17 cellular contexts compared by ENCODE assay signal in the genomic region with DNA sequence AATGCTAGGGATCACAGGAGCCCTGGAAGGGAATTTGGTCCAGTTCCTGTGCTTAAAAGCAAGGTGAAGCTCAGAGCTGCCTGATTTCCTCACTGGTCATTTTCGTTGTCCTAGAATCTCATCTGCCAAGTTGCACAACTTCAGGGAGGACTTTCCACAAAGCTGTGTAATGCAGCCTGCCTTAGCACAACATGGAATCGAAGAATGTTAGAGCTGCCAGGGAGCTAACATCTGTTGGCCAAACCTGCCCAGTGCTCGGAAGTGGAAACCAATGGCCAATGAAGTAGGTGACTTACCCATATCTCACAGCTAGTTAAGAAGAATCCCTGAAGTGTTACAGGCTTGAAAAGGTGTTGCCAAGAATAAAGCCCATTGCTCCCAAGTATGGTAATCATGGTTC.
"Had no signal": no experiment of that assay in that cellular context is flagged by ENCODE, and none has a peak within 500 bp of the region (broad histone marks: within the 10 kb centered on the region; RNA-seq: fewer than 3 reads in every experiment).

No MANE protein-coding gene starts in this region.

- ATAC-seq: activated CD4-positive, CD25-positive, alpha-beta regulatory T cell treated with anti-CD3 and anti-CD28 coated beads, Interleukin-2, amount 50 U/mL, for 24 hours; esophagus mucosa; gastroesophageal sphincter; natural killer cell treated with Interleukin-12 subunit alpha and Interleukin-12 subunit beta and Interleukin-15 and Interleukin-18, amount 100 ng/mL, for 72 hours had no signal

- H3K4me3 Mint-ChIP-seq: activated naive CD8-positive, alpha-beta T cell treated with anti-CD3 and anti-CD28 coated beads for 36 hours; memory B cell; natural killer cell treated with Interleukin-12 subunit alpha and Interleukin-12 subunit beta and Interleukin-15 and Interleukin-18, amount 100 ng/mL, for 72 hours; T-helper 2 cell treated with Interferon-gamma antibody and Interleukin-4, amounts not matched to agents 5 μg/mL and 100 μg/mL, for 36 hours had no signal

- H3K9me3 ChIP-seq: gastroesophageal sphincter, stomach, thoracic aorta had no signal

- H3K36me3 Mint-ChIP-seq: activated naive CD8-positive, alpha-beta T cell treated with anti-CD3 and anti-CD28 coated beads for 36 hours; memory B cell had no signal

- H3K27ac Mint-ChIP-seq: activated naive CD8-positive, alpha-beta T cell treated with anti-CD3 and anti-CD28 coated beads for 36 hours; memory B cell; natural killer cell treated with Interleukin-12 subunit alpha and Interleukin-12 subunit beta and Interleukin-15 and Interleukin-18, amount 100 ng/mL, for 72 hours; T-helper 2 cell treated with Interferon-gamma antibody and Interleukin-4, amounts not matched to agents 5 μg/mL and 100 μg/mL, for 36 hours had no signal

- H3K4me1 ChIP-seq: gastroesophageal sphincter, left ventricle myocardium inferior, stomach had no signal

- DNase-seq: activated CD4-positive, alpha-beta T cell treated with anti-CD3 and anti-CD28 coated beads, Interleukin-2, amount 50 U/mL, for 4 hours; activated effector memory CD4-positive, alpha-beta T cell treated with anti-CD3 and anti-CD28 coated beads, Interleukin-2, amount 50 U/mL, for 16 hours; activated naive CD8-positive, alpha-beta T cell treated with anti-CD3 and anti-CD28 coated beads for 36 hours; activated T-cell treated with anti-CD3 and anti-CD28 coated beads, Interleukin-2, amount 50 U/mL, for 1 hour; aorta; left ventricle myocardium inferior; occipital lobe; stimulated activated CD4-positive, alpha-beta T cell treated with anti-CD3 and anti-CD28 coated beads, Interleukin-2, amount 100 ng/mL, for 48 hours; stimulated activated CD8-positive, alpha-beta memory T cell treated with anti-CD3 and anti-CD28 coated beads, Interleukin-4, amount 100 ng/mL, for 48 hours; stomach had no signal

- H3K36me3 ChIP-seq: gastroesophageal sphincter, left ventricle myocardium inferior, stomach, thoracic aorta had no signal

- H3K9me3 Mint-ChIP-seq: activated naive CD8-positive, alpha-beta T cell treated with anti-CD3 and anti-CD28 coated beads for 36 hours; natural killer cell treated with Interleukin-12 subunit alpha and Interleukin-12 subunit beta and Interleukin-15 and Interleukin-18, amount 100 ng/mL, for 72 hours; T-helper 2 cell treated with Interferon-gamma antibody and Interleukin-4, amounts not matched to agents 5 μg/mL and 100 μg/mL, for 36 hours had no signal

- H3K27me3 ChIP-seq: gastroesophageal sphincter, stomach had no signal

- H3K4me1 Mint-ChIP-seq: memory B cell had no signal

- H3K27me3 Mint-ChIP-seq: activated naive CD8-positive, alpha-beta T cell treated with anti-CD3 and anti-CD28 coated beads for 36 hours; memory B cell had no signal

- H3K4me3 ChIP-seq: gastroesophageal sphincter, left ventricle myocardium inferior, stomach, thoracic aorta had no signal

- H3K27ac ChIP-seq: gastroesophageal sphincter, left ventricle myocardium inferior, stomach, thoracic aorta had no signal
